8 cellular contexts compared by ENCODE assay signal in genomic region chr19:54190503-54190941, GRCh38. TPM values are rescaled to one million over a fixed set of nuclear protein-coding genes. Genes with fewer than 3 reads are reported as not detected.
DNase-seq lines count a peak whose midpoint lies in the region; ATAC-seq and FAIRE-seq lines count a peak whose summit lies in the region.

No MANE protein-coding gene starts in this region.

- H3K27me3 Mint-ChIP-seq in CD4-positive, alpha-beta memory T cell: no peaks in the 10 kb centered on the region

- CTCF ChIA-PET in CD4-positive, alpha-beta memory T cell (lab: Charles Lee; ENCODE audit: partially characterized antibody): interaction anchor here (2.7 to 5.0 kb wide), 4 partner anchors 13 to 76 kb away, joined by 10 to 56 read pairs (median 28); partner anchors contain the start of genes LENG1 and RPS9

- intact Hi-C loops in CD4-positive, alpha-beta memory T cell (cut with micrococcal nuclease): loop anchor here (1.0 to 5.0 kb wide), 8 partner anchors 10 to 1932 kb away; partner anchors contain the start of genes CNOT3, LENG1, LENG9 and MYADM

- peaks cover 17 to 29% of the 10 kb centered on the region in 2 donors for H3K36me3 Mint-ChIP-seq in CD4-positive, alpha-beta memory T cell

- peaks cover 17 to 54% (median 34%) of the 10 kb centered on the region in 4 donors for H3K4me1 Mint-ChIP-seq in CD4-positive, alpha-beta memory T cell

- H3K27ac Mint-ChIP-seq in CD4-positive, alpha-beta memory T cell: peak overlapping the region; percentile 94 to 100 (median 99)

- H3K9me3 Mint-ChIP-seq in CD4-positive, alpha-beta memory T cell: peaks cover 0 to 1% (median 0%) of the 10 kb centered on the region in 8 donors

- H3K36me3 ChIP-seq in CD4-positive, alpha-beta memory T cell (ENCODE audit: insufficient read depth, low read length): peaks cover 17% of the 10 kb centered on the region

- POLR2A ChIA-PET in CD4-positive, alpha-beta memory T cell (lab: Charles Lee; ENCODE audit: partially characterized antibody): interaction anchor here (0.7 to 7.3 kb wide), 15 partner anchors 12 to 1464 kb away, joined by 3 to 256 read pairs (median 8); partner anchors contain the start of genes CNOT3, LENG1, LENG8 and PRPF31

- H3K4me3 ChIP-seq in CD4-positive, alpha-beta memory T cell (ENCODE audit: low read length in 2 of 2): peak overlapping the region; percentile 63 to 76

- peak overlapping the region; percentile 90 to 99 (median 96) for H3K4me3 Mint-ChIP-seq in CD4-positive, alpha-beta memory T cell

- no peaks in the 10 kb centered on the region for H3K9me3 ChIP-seq in CD4-positive, alpha-beta memory T cell (ENCODE audit: control insufficient read depth in 1 of 2, low read length in 2 of 2)

- peak; percentile 51 for ATAC-seq in GM21390 (IDR thresholded peaks at IDR 0.05; ENCODE audit: unreplicated experiment)

- DNase-seq in CD4-positive, alpha-beta memory T cell: peak; percentile 100
- DNase-seq in HTR-8/SVneo (ENCODE audit: insufficient read length, low spot score): peak; percentile 87
- DNase-seq in NOMO-1 (lab: John Stamatoyannopoulos, UW; ENCODE audit: unreplicated experiment in 2 of 2): peak; percentile 99 to 100
- peak; percentile 96 to 99 (median 99) for DNase-seq in activated CD8-positive, alpha-beta memory T cell treated with anti-CD3 and anti-CD28 coated beads for 48 hours (ENCODE audit: low read depth in 2 of 3, low spot score in 2 of 3)
- DNase-seq in effector CD8-positive, alpha-beta T cell (lab: John Stamatoyannopoulos, UW): peak; percentile 99
- DNase-seq in lung microvascular endothelial cell (ENCODE audit: low read depth in 2 of 2): peak; percentile 100
- DNase-seq in stimulated activated CD4-positive, alpha-beta T cell treated with anti-CD3 and anti-CD28 coated beads, TNF-alpha, amount 100 ng/mL, for 24 hours (ENCODE audit: low read depth in 3 of 3): peak; percentile 99 to 100 (median 100)

- H3K27ac ChIP-seq in CD4-positive, alpha-beta memory T cell (ENCODE audit: low read depth, low read length): peak overlapping the region; percentile 99

- no peaks in the 10 kb centered on the region for H3K27me3 ChIP-seq in CD4-positive, alpha-beta memory T cell (ENCODE audit: insufficient read depth, low read length)

- FAIRE-seq in HTR-8/SVneo (lab: Jason Lieb, UNC): no peak

- peaks cover 30% of the 10 kb centered on the region for H3K4me1 ChIP-seq in CD4-positive, alpha-beta memory T cell (ENCODE audit: insufficient read depth, low read length)

RNA-seq across cellular contexts. Expression of gene TSEN34, which starts 0.6 kb away (rescaled TPM):
- 10 to 100 TPM; 23.2 to 25.8 TPM for total RNA-seq in CD4-positive, alpha-beta memory T cell
- 10 to 100 TPM; 20.3 to 39.6 TPM for polyA plus RNA-seq in CD4-positive, alpha-beta memory T cell
- total RNA-seq in lung microvascular endothelial cell: 35.1 and 38.8 TPM in 2 replicates

RNA-seq across cellular contexts. Expression of gene MBOAT7, which starts 1.1 kb away (rescaled TPM):
- total RNA-seq in CD4-positive, alpha-beta memory T cell: 10 to 100 TPM; 46.4 to 55.5 TPM
- 10 to 100 TPM; 16.0 to 28.7 TPM for polyA plus RNA-seq in CD4-positive, alpha-beta memory T cell
- total RNA-seq in lung microvascular endothelial cell: 9.5 and 19.4 TPM in 2 replicates

RNA-seq across cellular contexts. Expression of gene RPS9, which starts 10.1 kb away (rescaled TPM):
- 1,000 to 10,000 TPM; 1,117 to 1,127 TPM for total RNA-seq in CD4-positive, alpha-beta memory T cell
- 1,000 to 10,000 TPM in 1 of 2 donors, 100 to 1,000 TPM in 1; 924 to 1,042 TPM for polyA plus RNA-seq in CD4-positive, alpha-beta memory T cell
- total RNA-seq in lung microvascular endothelial cell: 2,773 and 3,236 TPM in 2 replicates

RNA-seq across cellular contexts. Expression of gene TMC4, which starts 17.6 kb away (rescaled TPM):
- 1 to 10 TPM in 1 of 2 experiments, under 1 TPM in 1; 0.61 to 1.1 TPM for total RNA-seq in CD4-positive, alpha-beta memory T cell
- polyA plus RNA-seq in CD4-positive, alpha-beta memory T cell: 1 to 10 TPM in 1 of 2 donors, under 1 TPM in 1; 0.71 to 3.3 TPM
- 0.22 TPM in 1 of 2 replicates, not detected in the other for total RNA-seq in lung microvascular endothelial cell

RNA-seq across cellular contexts. Expression of gene LENG1, which starts 31.0 kb away (rescaled TPM):
- 10 to 100 TPM; 19.6 to 22.7 TPM for total RNA-seq in CD4-positive, alpha-beta memory T cell
- 10 to 100 TPM in 1 of 2 donors, 1 to 10 TPM in 1; 9.9 to 18.1 TPM for polyA plus RNA-seq in CD4-positive, alpha-beta memory T cell
- 3.3 and 5.4 TPM in 2 replicates for total RNA-seq in lung microvascular endothelial cell

Comparison
In these comparisons a context has a peak if more than half of its experiments do, and no peak if none do; other contexts are left out.
1. Peak in every context shown above with its lines: DNase-seq, ATAC-seq, H3K4me3 ChIP-seq and H3K27ac ChIP-seq.